In genomic region chr12:71503579-71504470, GRCh38 we compare ENCODE assay signal across 14 cellular contexts.
DNase-seq lines count a peak whose midpoint lies in the region; ATAC-seq, FAIRE-seq and TF ChIP-seq lines count a peak whose summit lies in the region.
"Had no signal": no experiment of that assay in that cellular context is flagged by ENCODE, and none has a peak within 500 bp of the region (broad histone marks: within the 10 kb centered on the region; RNA-seq: fewer than 3 reads in every experiment).

No MANE protein-coding gene starts in this region.

- FAIRE-seq in GM18507 (lab: Jason Lieb, UNC), result peak; percentile 56

- peak overlapping the region; percentile 19 for H3K27ac ChIP-seq in CD4-positive, CD25-positive, alpha-beta regulatory T cell (ENCODE audit: insufficient read depth, low read length, poor library complexity, severe bottlenecking)
- H3K27ac ChIP-seq in ectodermal cell (ENCODE audit: insufficient read depth, low read depth, low read length, poor library complexity, severe bottlenecking), result peak overlapping the region; percentile 17
- H3K27ac ChIP-seq: PC-9 had no signal

- no peak overlapping the region for H3K4me3 ChIP-seq in CD4-positive, CD25-positive, alpha-beta regulatory T cell (ENCODE audit: low read depth, low read length)
- H3K4me3 ChIP-seq in ectodermal cell (ENCODE audit: insufficient read depth, low read depth, low read length), result no peak overlapping the region
- H3K4me3 ChIP-seq: PC-9 had no signal

- H3K4me1 Mint-ChIP-seq in CD4-positive, CD25-positive, alpha-beta regulatory T cell, result peaks cover 0 to 11% (median 6%) of the 10 kb centered on the region in 4 donors

- no peaks in the 10 kb centered on the region for H3K27me3 ChIP-seq in CD4-positive, CD25-positive, alpha-beta regulatory T cell (ENCODE audit: control insufficient read depth, insufficient read depth, low read length)
- H3K27me3 ChIP-seq in ectodermal cell (ENCODE audit: control insufficient read depth, insufficient read depth, low read length, poor library complexity, severe bottlenecking), result no peaks in the 10 kb centered on the region
- H3K27me3 ChIP-seq: heart left ventricle had no signal

- peaks cover 0 to 1% (median 0%) of the 10 kb centered on the region in 7 donors for H3K9me3 Mint-ChIP-seq in CD4-positive, CD25-positive, alpha-beta regulatory T cell
- H3K9me3 Mint-ChIP-seq: CD8-positive, alpha-beta memory T cell had no signal

- peak overlapping the region; percentile 3 to 73 (median 22) for H3K27ac Mint-ChIP-seq in CD4-positive, CD25-positive, alpha-beta regulatory T cell

- DNase-seq in CD4-positive, CD25-positive, alpha-beta regulatory T cell, result peak in 1 of 3 donors; percentile 41
- DNase-seq in GM18507 (ENCODE audit: extremely low spot score, insufficient read length, low read depth) (no peak), NCI-H2171 (lab: John Stamatoyannopoulos, UW) (peak; percentile 74), HUDEP-2 (lab: John Stamatoyannopoulos, UW; ENCODE audit: unreplicated experiment in 76 of 76) (no peak), GM10266 (ENCODE audit: extremely low spot score) (no peak), cerebellar cortex (ENCODE audit: low spot score) (no peak), ACHN (no peak)
- DNase-seq: activated CD4-positive, CD25-positive, alpha-beta regulatory T cell; activated gamma-delta T cell treated with Interleukin-2 at 50 U/mL for 16 hours; mesenchymal stem cell; PC-9 had no signal

- in situ Hi-C loops in ACHN (cut with HindIII; ENCODE audit: low pct_ligation_motif_present, low pct_unique_long_range_greater_than_20kb, low sequenced_read_pairs), result no loop called here

- 68 to 86% methylated on average over 3 of the region's 3 CpGs for WGBS in ectodermal cell, 2 experiments

- H3K4me3 Mint-ChIP-seq in CD4-positive, CD25-positive, alpha-beta regulatory T cell, result no peak overlapping the region
- H3K4me3 Mint-ChIP-seq: CD8-positive, alpha-beta memory T cell had no signal

- no peaks in the 10 kb centered on the region for H3K27me3 Mint-ChIP-seq in CD4-positive, CD25-positive, alpha-beta regulatory T cell

- peak; percentile 42 to 52 for ATAC-seq in CD4-positive, CD25-positive, alpha-beta regulatory T cell (ENCODE audit: low read depth in 2 of 2)

- no peaks in the 10 kb centered on the region for H3K36me3 Mint-ChIP-seq in CD4-positive, CD25-positive, alpha-beta regulatory T cell
- H3K36me3 Mint-ChIP-seq: CD8-positive, alpha-beta memory T cell had no signal

- no peaks in the 10 kb centered on the region for H3K9me3 ChIP-seq in CD4-positive, CD25-positive, alpha-beta regulatory T cell (ENCODE audit: control insufficient read depth in 2 of 2, low read length in 2 of 2)
- H3K9me3 ChIP-seq in ectodermal cell (ENCODE audit: control insufficient read depth, low read length), result no peaks in the 10 kb centered on the region
- H3K9me3 ChIP-seq: heart left ventricle had no signal

- TF ChIP-seq CTCF in GM10266 (IDR thresholded peaks at IDR 0.05; ENCODE audit: control insufficient read depth, insufficient read depth, low read depth, missing control alignments), result no peak

- H3K36me3 ChIP-seq in CD4-positive, CD25-positive, alpha-beta regulatory T cell (ENCODE audit: control insufficient read depth, insufficient read depth, low read length), result no peaks in the 10 kb centered on the region
- H3K36me3 ChIP-seq in ectodermal cell (ENCODE audit: control insufficient read depth, insufficient read depth, low read length), result no peaks in the 10 kb centered on the region
- H3K36me3 ChIP-seq: heart left ventricle had no signal

- H3K4me1 ChIP-seq in CD4-positive, CD25-positive, alpha-beta regulatory T cell (ENCODE audit: control insufficient read depth, insufficient read depth, low read length, poor library complexity, severe bottlenecking), result no peaks in the 10 kb centered on the region
- H3K4me1 ChIP-seq in ectodermal cell (ENCODE audit: control insufficient read depth, insufficient read depth, low read length), result peaks cover 13% of the 10 kb centered on the region
